17 cellular contexts compared by ENCODE assay signal in genomic region chr17:14950216-14950615, GRCh38.
"Had no signal": no experiment of that assay in that cellular context is flagged by ENCODE, and none has a peak within 500 bp of the region (broad histone marks: within the 10 kb centered on the region; RNA-seq: fewer than 3 reads in every experiment).

No MANE protein-coding gene starts in this region.

- H3K4me3 ChIP-seq: breast epithelium, gastroesophageal sphincter, lung, right atrium auricular region, skin epidermis had no signal

- DNase-seq: activated CD4-positive, alpha-beta T cell treated with anti-CD3 and anti-CD28 coated beads, Interleukin-2, amount 50 U/mL, for 1 hour; activated CD4-positive, CD25-positive, alpha-beta regulatory T cell; activated CD8-positive, alpha-beta memory T cell treated with anti-CD3 and anti-CD28 coated beads for 24 hours; activated gamma-delta T cell treated with Interleukin-2 at 50 U/mL for 16 hours; amniotic stem cell; cerebellar nuclear complex; effector memory CD4-positive, alpha-beta T cell; naive thymus-derived CD4-positive, alpha-beta T cell; stimulated activated naive CD8-positive, alpha-beta T cell treated with anti-CD3 and anti-CD28 coated beads, Interleukin-15, Interleukin-2, amounts not matched to agents 100 U/mL and 50 U/mL, for 24 hours; trophoblast cell had no signal

- H3K4me1 ChIP-seq: breast epithelium, gastroesophageal sphincter, right atrium auricular region had no signal

- H3K27ac ChIP-seq: breast epithelium, gastroesophageal sphincter, neutrophil, right atrium auricular region, skin epidermis had no signal

- FAIRE-seq: islet of Langerhans had no signal

- H3K27me3 ChIP-seq: breast epithelium, gastroesophageal sphincter, right atrium auricular region had no signal

- ATAC-seq: gastroesophageal sphincter; naive thymus-derived CD4-positive, alpha-beta T cell; stimulated activated naive CD8-positive, alpha-beta T cell treated with anti-CD3 and anti-CD28 coated beads, Interleukin-15, Interleukin-2, amounts not matched to agents 100 U/mL and 50 U/mL, for 24 hours had no signal

- H3K9me3 ChIP-seq: breast epithelium, gastroesophageal sphincter, neutrophil, right atrium auricular region had no signal

- H3K36me3 ChIP-seq: breast epithelium, gastroesophageal sphincter, neutrophil, right atrium auricular region had no signal
